Comparison of ENCODE assay signal across 1 cellular context in the genomic region with DNA sequence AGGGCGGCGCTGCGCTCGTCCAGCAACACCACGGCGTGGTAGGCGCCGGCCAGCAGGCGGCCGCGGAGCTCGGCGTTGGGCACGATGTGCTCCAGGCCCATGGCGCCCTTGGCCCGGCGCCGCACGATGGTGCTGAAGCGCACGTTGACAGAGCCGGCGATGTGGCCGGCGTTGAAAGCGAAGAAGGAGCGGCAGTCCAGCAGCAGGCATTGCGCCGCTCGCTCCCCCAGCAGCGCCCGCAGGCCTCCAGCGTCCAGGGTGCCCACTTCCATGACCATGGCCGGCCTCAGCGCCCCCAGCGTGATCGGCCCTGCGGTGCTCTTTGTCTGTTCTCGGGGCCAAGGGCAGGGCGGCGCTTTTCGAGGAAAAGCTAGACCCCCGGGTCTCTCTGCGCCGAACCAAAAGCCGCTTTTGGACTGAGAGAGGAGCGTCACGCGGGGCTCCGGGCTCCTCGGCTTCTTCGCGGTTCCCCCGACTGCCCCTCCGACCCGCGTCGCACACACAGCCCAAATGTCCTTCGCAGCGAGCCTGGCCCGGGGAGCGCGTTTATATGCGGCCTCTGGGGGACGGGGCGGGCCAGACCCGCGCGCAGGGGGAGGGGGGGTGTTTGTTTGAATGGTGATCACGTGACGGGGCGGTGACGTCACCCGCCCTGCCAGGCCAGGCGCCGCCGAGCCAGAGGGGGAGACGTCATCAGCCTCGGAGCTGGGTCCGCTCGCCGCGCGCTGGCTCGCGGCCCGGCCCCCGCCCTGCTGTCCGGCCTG.
TF ChIP-seq lines count a peak whose summit lies in the region.

A gene with protein sequence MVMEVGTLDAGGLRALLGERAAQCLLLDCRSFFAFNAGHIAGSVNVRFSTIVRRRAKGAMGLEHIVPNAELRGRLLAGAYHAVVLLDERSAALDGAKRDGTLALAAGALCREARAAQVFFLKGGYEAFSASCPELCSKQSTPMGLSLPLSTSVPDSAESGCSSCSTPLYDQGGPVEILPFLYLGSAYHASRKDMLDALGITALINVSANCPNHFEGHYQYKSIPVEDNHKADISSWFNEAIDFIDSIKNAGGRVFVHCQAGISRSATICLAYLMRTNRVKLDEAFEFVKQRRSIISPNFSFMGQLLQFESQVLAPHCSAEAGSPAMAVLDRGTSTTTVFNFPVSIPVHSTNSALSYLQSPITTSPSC (minus strand): TSS at position 521 of the 764 bp plus-strand sequence. CDS start 243 bp downstream, at position 278.

TF ChIP-seq in IMR-90, 13 proteins besides CTCF, POLR2A, EP300 and RAD21 (continued from another document):
- TF ChIP-seq NFE2L2 (IDR thresholded peaks at IDR 0.05; ENCODE audit: low read depth, low read length) (peak; percentile 61), MAZ (IDR thresholded peaks at IDR 0.05; ENCODE audit: borderline replicate concordance, low read depth, low read length) (no peak), RCOR1 (IDR thresholded peaks at IDR 0.05; ENCODE audit: insufficient replicate concordance, low read length) (no peak), FOS (IDR thresholded peaks at IDR 0.05; ENCODE audit: low read depth, low read length) (peak; percentile 46), BHLHE40 (IDR thresholded peaks at IDR 0.05; ENCODE audit: low read depth, low read length) (peak; percentile 81), MAFK (IDR thresholded peaks at IDR 0.05; ENCODE audit: low read depth, low read length) (no peak)
- TF ChIP-seq, protein P1, sequence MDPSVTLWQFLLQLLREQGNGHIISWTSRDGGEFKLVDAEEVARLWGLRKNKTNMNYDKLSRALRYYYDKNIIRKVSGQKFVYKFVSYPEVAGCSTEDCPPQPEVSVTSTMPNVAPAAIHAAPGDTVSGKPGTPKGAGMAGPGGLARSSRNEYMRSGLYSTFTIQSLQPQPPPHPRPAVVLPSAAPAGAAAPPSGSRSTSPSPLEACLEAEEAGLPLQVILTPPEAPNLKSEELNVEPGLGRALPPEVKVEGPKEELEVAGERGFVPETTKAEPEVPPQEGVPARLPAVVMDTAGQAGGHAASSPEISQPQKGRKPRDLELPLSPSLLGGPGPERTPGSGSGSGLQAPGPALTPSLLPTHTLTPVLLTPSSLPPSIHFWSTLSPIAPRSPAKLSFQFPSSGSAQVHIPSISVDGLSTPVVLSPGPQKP (IDR thresholded peaks at IDR 0.05; ENCODE audit: borderline replicate concordance, low read depth, low read length), result no peak
